ENCODE assay signal across 8 cellular contexts in genomic region chr21:39348355-39349210, GRCh38. TPM values are rescaled to one million over a fixed set of nuclear protein-coding genes. Genes with fewer than 3 reads are reported as not detected.
DNase-seq lines count a peak whose midpoint lies in the region; ATAC-seq, FAIRE-seq and TF ChIP-seq lines count a peak whose summit lies in the region.

HMGN1 (minus strand) TSS chr21:39349088; CDS start chr21:39348917, 171 bp downstream.

- intact Hi-C loops in activated CD4-positive, alpha-beta T cell treated with anti-CD3 and anti-CD28 coated beads, Interleukin-2, amount 10 ng/mL, durations not matched to agents 24 days and 14 days (cut with micrococcal nuclease), result loop anchor here (1.0 kb wide), 5 partner anchors 32 to 165 kb away; partner anchors contain the start of genes LCA5L and PSMG1
- intact Hi-C loops in HepG2 (cut with micrococcal nuclease; ENCODE audit: unreplicated experiment), result loop anchor here (1.0 to 2.0 kb wide), 2 partner anchors 36 to 40 kb away; partner anchors contain the start of gene BRWD1

- TF ChIP-seq CTCF in BJ (IDR thresholded peaks at IDR 0.05; ENCODE audit: insufficient read depth, low read depth, low read length) (no peak), coronary artery (IDR thresholded peaks at IDR 0.05) (no peak), HepG2 (CRISPR knock-in tag; IDR thresholded peaks at IDR 0.05) (no peak)

- peaks cover 41% of the 10 kb centered on the region for H3K79me2 ChIP-seq in HepG2 (ENCODE audit: insufficient read depth, low read length)

- H2AFZ ChIP-seq in HepG2 (ENCODE audit: low read length), result peak within 1 kb of the TSS; percentile 82

- TF ChIP-seq EP300 in HepG2 (IDR thresholded peaks at IDR 0.05; ENCODE audit: low read depth in 2 of 2, low read length in 2 of 2) (no peak), HepG2 (CRISPR knock-in tag; IDR thresholded peaks at IDR 0.05; ENCODE audit: borderline replicate concordance) (no peak)

- H3K27me3 ChIP-seq in BJ (ENCODE audit: control insufficient read depth, insufficient read depth, low read length) (no peaks in the 10 kb centered on the region), HepG2 (ENCODE audit: control insufficient read depth in 1 of 2, insufficient read depth in 2 of 2, low read length in 2 of 2) (no peaks in the 10 kb centered on the region; a peak in 1 of 5 replicates)

- H3K36me3 ChIP-seq in BJ (ENCODE audit: control insufficient read depth, insufficient read depth, low read length) (peaks cover 6% of the 10 kb centered on the region), HepG2 (replicated peaks in 1 of 2; ENCODE audit: control insufficient read depth in 1 of 2, insufficient read depth in 2 of 2, low read length in 2 of 2) (peaks cover 2 to 21% of the 10 kb centered on the region in 2 experiments; a peak in 4 of 5 replicates)

- H3K9me3 ChIP-seq in HepG2 (ENCODE audit: low read length), result no peaks in the 10 kb centered on the region

- ATAC-seq in GM19328 (IDR thresholded peaks at IDR 0.05; ENCODE audit: unreplicated experiment) (peak; percentile 50), HG03469 (IDR thresholded peaks at IDR 0.05; ENCODE audit: unreplicated experiment) (peak; percentile 31), HepG2 (peak; percentile 60)

- peak in 1 of 2 experiments; percentile 77; a peak in 2 of 4 replicates for TF ChIP-seq POLR2A in HepG2 (IDR thresholded peaks at IDR 0.05; ENCODE audit: insufficient read depth in 1 of 2, low read depth in 2 of 2, low read length in 2 of 2)

- H4K20me1 ChIP-seq in HepG2 (ENCODE audit: insufficient read depth, low read length), result peaks cover 11% of the 10 kb centered on the region

- H3K9ac ChIP-seq in HepG2 (ENCODE audit: insufficient read depth, low read depth, low read length), result peak within 1 kb of the TSS; percentile 94

- POLR2A ChIA-PET in BJ (lab: Charles Lee) (no interaction called here), HepG2 (lab: Yijun Ruan, JAX) (interaction anchor here (1.0 to 4.1 kb wide), 14 partner anchors 10 to 165 kb away, joined by 3 to 38 read pairs (median 5); partner anchors contain the start of genes BRWD1 and PSMG1)

- peak within 1 kb of the TSS; percentile 99 for H3K4me3 Mint-ChIP-seq in activated CD4-positive, alpha-beta T cell treated with anti-CD3 and anti-CD28 coated beads, Interleukin-2, amount 10 ng/mL, durations not matched to agents 24 days and 14 days

- no peaks in the 10 kb centered on the region for H3K9me3 Mint-ChIP-seq in activated CD4-positive, alpha-beta T cell treated with anti-CD3 and anti-CD28 coated beads, Interleukin-2, amount 10 ng/mL, durations not matched to agents 24 days and 14 days

- CTCF ChIA-PET in BJ (lab: Yijun Ruan, JAX) (interaction anchor here (0.6 to 2.4 kb wide), 5 partner anchors 14 to 85 kb away, joined by 3 to 7 read pairs (median 4); no protein-coding TSS in a partner anchor), HepG2 (lab: Yijun Ruan, JAX; ENCODE audit: low intra/inter-chr PET ratio, low total read pairs) (no interaction called here)

- H3K4me1 Mint-ChIP-seq in activated CD4-positive, alpha-beta T cell treated with anti-CD3 and anti-CD28 coated beads, Interleukin-2, amount 10 ng/mL, durations not matched to agents 24 days and 14 days, result peaks cover 33% of the 10 kb centered on the region

- peak within 1 kb of the TSS; percentile 86 for H3K4me2 ChIP-seq in HepG2 (ENCODE audit: low read depth, low read length)

- in situ Hi-C loops in HepG2 (cut with HindIII; ENCODE audit: extremely low pct_ligation_motif_present, low pct_unique_long_range_greater_than_20kb), result loop anchor here (5.0 to 10.0 kb wide), 2 partner anchors 39 to 96 kb away; partner anchors contain the start of gene LCA5L

- WGBS in HepG2 (ENCODE audit: low lambda C conversion rate), result no CpG with 5 or more reads among the region's 116 CpGs

- H3K4me3 ChIP-seq in BJ (ENCODE audit: low read depth, low read length), result peak within 1 kb of the TSS; percentile 91
- peak within 1 kb of the TSS; percentile 93 for H3K4me3 ChIP-seq in coronary artery
- peak within 1 kb of the TSS; percentile 97 to 99 (median 98) for H3K4me3 ChIP-seq in HepG2 (replicated peaks in 1 of 3; ENCODE audit: insufficient read depth in 1 of 3, low read depth in 2 of 3, low read length in 3 of 3)

- no peak for DNase-seq in BJ (ENCODE audit: low read depth)
- peak; percentile 81 for DNase-seq in NCI-H526 treated with DMSO at 0.1 percent for 48 hours (lab: John Stamatoyannopoulos, UW)
- peak; percentile 96 for DNase-seq in activated CD4-positive, alpha-beta T cell treated with anti-CD3 and anti-CD28 coated beads, Interleukin-2, amount 10 ng/mL, durations not matched to agents 24 days and 14 days
- DNase-seq in coronary artery (ENCODE audit: low spot score), result peak; percentile 86
- DNase-seq in HepG2 (ENCODE audit: low spot score), result peak; percentile 73
- DNase-seq in stimulated activated CD4-positive, alpha-beta T cell treated with anti-CD3 and anti-CD28 coated beads, Interleukin-4, amount 100 ng/mL, for 1 hour, result peak; percentile 95

- peak within 1 kb of the TSS; percentile 99 for H3K27ac Mint-ChIP-seq in activated CD4-positive, alpha-beta T cell treated with anti-CD3 and anti-CD28 coated beads, Interleukin-2, amount 10 ng/mL, durations not matched to agents 24 days and 14 days

- H3K27me3 Mint-ChIP-seq in activated CD4-positive, alpha-beta T cell treated with anti-CD3 and anti-CD28 coated beads, Interleukin-2, amount 10 ng/mL, durations not matched to agents 24 days and 14 days, result peaks cover 4% of the 10 kb centered on the region

- no peak for FAIRE-seq in HepG2 (lab: Jason Lieb, UNC)

- peak; percentile 47; the same call in 1 of the 2 replicates for TF ChIP-seq RAD21 in HepG2 (CRISPR knock-in tag; IDR thresholded peaks at IDR 0.05)

- no TSS peak for BruUV-seq in HepG2 (replicated peaks; lab: Mats Ljungman, UMichigan)

- H3K36me3 Mint-ChIP-seq in activated CD4-positive, alpha-beta T cell treated with anti-CD3 and anti-CD28 coated beads, Interleukin-2, amount 10 ng/mL, durations not matched to agents 24 days and 14 days (ENCODE audit: low read depth), result peaks cover 32% of the 10 kb centered on the region

- H3K27ac ChIP-seq in coronary artery (peak within 1 kb of the TSS; percentile 88 to 98), HepG2 (ENCODE audit: extremely low read length, insufficient read depth, low read length) (peak within 1 kb of the TSS; percentile 96)

- peaks cover 40% of the 10 kb centered on the region for H3K4me1 ChIP-seq in HepG2 (ENCODE audit: insufficient read depth, low read length)

TF ChIP-seq in HepG2, 621 proteins besides CTCF, POLR2A, EP300 and RAD21 (continues in another document):
- TF ChIP-seq SUZ12 (IDR thresholded peaks at IDR 0.05; ENCODE audit: low read depth, low read length) (no peak), E2F1 (CRISPR knock-in tag; IDR thresholded peaks at IDR 0.05) (0 out of 2 replicates have a peak, but pooled peaks have one; percentile 36), JUNB (CRISPR knock-in tag; IDR thresholded peaks at IDR 0.05; ENCODE audit: borderline replicate concordance) (no peak), CCDC6 (CRISPR knock-in tag; IDR thresholded peaks at IDR 0.05) (peak; percentile 35; the same call in 1 of the 2 replicates), LCORL (IDR thresholded peaks at IDR 0.05) (no peak), LCORL (CRISPR knock-in tag; IDR thresholded peaks at IDR 0.05) (no peak; the same call in 1 of the 2 replicates), MED8 (CRISPR knock-in tag; IDR thresholded peaks at IDR 0.05; ENCODE audit: insufficient replicate concordance) (no peak)

RNA-seq across cellular contexts. Expression of gene HMGN1, which starts in this region (rescaled TPM):
- polyA plus RNA-seq in BJ (2011; rRNA removed) (56.6 and 164 TPM in 2 replicates), HepG2 (2011; rRNA removed) (69.2 and 104 TPM in 2 replicates)
- 25.8 and 27.1 TPM in 2 replicates for polyA minus RNA-seq in BJ (2011; rRNA and poly(A)+ RNA removed)
- total RNA-seq in activated CD4-positive, alpha-beta T cell treated with anti-CD3 and anti-CD28 coated beads, Interleukin-2, amount 10 ng/mL, durations not matched to agents 24 days and 14 days, result 321 and 339 TPM in 2 replicates
- 286 and 355 TPM in 2 replicates for total RNA-seq in HepG2 (2016; rRNA removed; fragmentation: Illumina TruSeq; extraction: Trizol)
- total RNA-seq in HepG2 (2016; cell fraction: cytosol; rRNA removed; fragmentation: Illumina TruSeq; extraction: Trizol; ENCODE audit: low read depth), result 200 and 237 TPM in 2 replicates
- 276 and 350 TPM in 2 replicates for total RNA-seq in HepG2 (2016; cell fraction: insoluble cytoplasmic fraction; rRNA removed; fragmentation: Illumina TruSeq; extraction: Trizol)
- total RNA-seq in HepG2 (2016; cell fraction: membrane; rRNA removed; fragmentation: Illumina TruSeq; extraction: Trizol), result 380 and 392 TPM in 2 replicates
- total RNA-seq in HepG2 (2016; cell fraction: nucleus; rRNA removed; fragmentation: Illumina TruSeq; extraction: Trizol), result 162 and 177 TPM in 2 replicates
- polyA plus RNA-seq in HepG2 (2011; cell fraction: cytosol; rRNA removed), result 42.7 and 59.4 TPM in 2 replicates
- polyA plus RNA-seq in HepG2 (2011; cell fraction: nucleus; rRNA removed), result 60.7 and 86.6 TPM in 2 replicates
- polyA plus RNA-seq in HepG2 (2012), result 128 and 194 TPM in 2 replicates
- polyA plus RNA-seq in HepG2 (2016; cell fraction: cytosol; fragmentation: Illumina TruSeq; extraction: Trizol; ENCODE audit: low read depth), result 295 and 368 TPM in 2 replicates
- 469 and 491 TPM in 2 replicates for polyA plus RNA-seq in HepG2 (2016; cell fraction: insoluble cytoplasmic fraction; fragmentation: Illumina TruSeq; extraction: Trizol; ENCODE audit: low read depth)
- polyA plus RNA-seq in HepG2 (2016; cell fraction: membrane; fragmentation: Illumina TruSeq; extraction: Trizol; ENCODE audit: low read depth), result 426 and 487 TPM in 2 replicates
- 344 and 363 TPM in 2 replicates for polyA plus RNA-seq in HepG2 (2016; cell fraction: nucleus; fragmentation: Illumina TruSeq; extraction: Trizol; ENCODE audit: insufficient read depth, low read depth)
- 17.4 and 49.8 TPM in 2 replicates for polyA minus RNA-seq in HepG2 (2011; rRNA and poly(A)+ RNA removed; ENCODE audit: low replicate concordance)
- 42.5 and 49.1 TPM in 2 replicates for polyA minus RNA-seq in HepG2 (2011; cell fraction: cytosol; rRNA and poly(A)+ RNA removed)
- 49.1 and 49.8 TPM in 2 replicates for polyA minus RNA-seq in HepG2 (2011; cell fraction: nucleus; rRNA and poly(A)+ RNA removed)
